In the genomic region with DNA sequence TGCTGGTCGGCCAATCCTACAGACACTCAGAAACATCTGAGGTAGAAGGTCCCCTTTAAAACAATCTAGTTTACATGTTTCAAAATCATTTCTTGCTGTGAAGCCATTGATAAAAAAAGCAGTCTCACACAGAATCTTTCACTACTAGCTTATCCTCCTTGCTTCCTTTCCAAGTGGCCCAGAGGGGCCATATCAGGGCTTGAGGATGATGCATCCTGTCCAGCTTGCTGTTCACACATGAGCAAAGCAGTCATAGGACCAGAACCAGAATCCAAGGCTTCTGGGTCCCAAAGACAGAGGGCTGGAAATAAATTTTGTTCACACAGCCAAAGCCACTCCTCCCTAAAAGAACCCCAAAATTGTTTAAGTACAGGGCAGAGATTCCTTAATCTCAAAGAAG, we compare ENCODE assay signal across 11 cellular contexts. TPM values are rescaled to one million over a fixed set of nuclear protein-coding genes. Genes with fewer than 3 reads are reported as not detected.
"Had no signal": no experiment of that assay in that cellular context is flagged by ENCODE, and none has a peak within 500 bp of the region (broad histone marks: within the 10 kb centered on the region; RNA-seq: fewer than 3 reads in every experiment).

No MANE protein-coding gene starts in this region.

- H3K9me3 ChIP-seq: HAP-1 had no signal

- H3K4me3 ChIP-seq: GM23248, GM23338, HAP-1 had no signal

- ATAC-seq: GM23338, HCT116 had no signal

- H3K36me3 ChIP-seq: HAP-1 had no signal

- H3K27ac ChIP-seq: GM23248 had no signal

- DNase-seq: GM23248, GOT3, H7, H9, HCEC 1CT, HFFc6 had no signal

RNA-seq across cellular contexts. Expression of a gene that starts 9.2 kb away (rescaled TPM):
- total RNA-seq: GM23248, GM23338, H1, H4, H7, H9, HFFc6 had no signal
